ENCODE assay signal across 8 cellular contexts in the genomic region with DNA sequence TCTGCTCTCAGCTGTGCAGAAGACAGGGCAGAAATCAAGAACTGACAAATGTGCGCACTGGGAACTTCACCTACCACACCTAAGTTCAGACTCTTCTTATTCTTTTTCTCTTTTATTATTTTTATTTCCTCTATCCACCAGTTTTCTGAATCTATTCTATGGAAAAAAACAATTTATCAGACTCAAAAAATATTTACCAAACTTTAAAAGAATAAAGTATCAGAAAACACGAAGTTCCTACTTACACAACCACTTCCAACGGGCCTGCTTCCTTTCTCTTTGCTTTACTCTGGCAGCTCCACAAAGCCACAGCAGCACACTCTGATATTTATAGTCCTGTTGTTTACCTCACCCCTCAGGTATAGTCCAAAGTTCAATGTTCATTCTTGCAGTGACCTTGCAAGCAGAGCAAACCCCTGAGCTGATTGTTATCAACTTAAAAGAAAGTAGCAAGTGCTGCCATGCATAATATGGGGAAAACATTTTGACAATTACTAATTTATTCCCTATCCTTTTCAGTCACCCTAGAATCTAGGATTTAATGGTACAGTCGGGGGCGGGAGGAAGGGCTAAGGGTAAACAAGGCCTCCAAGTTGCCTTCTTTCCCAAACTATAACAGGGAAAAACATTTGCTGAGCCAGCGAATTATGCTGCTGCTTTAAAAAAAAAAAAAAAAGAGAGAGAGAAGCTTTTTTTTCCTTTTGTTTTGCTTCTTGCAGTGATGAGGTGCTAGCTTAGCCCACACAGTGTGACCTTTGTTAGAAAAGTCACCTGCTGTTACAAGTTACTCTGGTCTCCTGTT. TPM values are rescaled to one million over a fixed set of nuclear protein-coding genes. Genes with fewer than 3 reads are reported as not detected.
DNase-seq lines count a peak whose midpoint lies in the region; ATAC-seq, FAIRE-seq and TF ChIP-seq lines count a peak whose summit lies in the region.

A gene with protein sequence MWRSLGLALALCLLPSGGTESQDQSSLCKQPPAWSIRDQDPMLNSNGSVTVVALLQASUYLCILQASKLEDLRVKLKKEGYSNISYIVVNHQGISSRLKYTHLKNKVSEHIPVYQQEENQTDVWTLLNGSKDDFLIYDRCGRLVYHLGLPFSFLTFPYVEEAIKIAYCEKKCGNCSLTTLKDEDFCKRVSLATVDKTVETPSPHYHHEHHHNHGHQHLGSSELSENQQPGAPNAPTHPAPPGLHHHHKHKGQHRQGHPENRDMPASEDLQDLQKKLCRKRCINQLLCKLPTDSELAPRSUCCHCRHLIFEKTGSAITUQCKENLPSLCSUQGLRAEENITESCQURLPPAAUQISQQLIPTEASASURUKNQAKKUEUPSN (minus strand): TSS at position 302 of the 802 bp plus-strand sequence. CDS start 3,539 bp downstream, outside the sequence.

- H3K27ac Mint-ChIP-seq in progenitor cell of endocrine pancreas, result peak within 1 kb of the TSS; percentile 98

- no peak for FAIRE-seq in GM19239 (lab: Jason Lieb, UNC)

- H3K36me3 ChIP-seq in adrenal gland (replicated peaks in 1 of 2), result peaks cover 0 to 2% of the 10 kb centered on the region in 2 donors

- H3K27me3 ChIP-seq in adrenal gland, result no peaks in the 10 kb centered on the region

- H3K9me3 ChIP-seq in adrenal gland (replicated peaks in 1 of 3), result no peaks in the 10 kb centered on the region

- H3K27me3 Mint-ChIP-seq in progenitor cell of endocrine pancreas, result no peaks in the 10 kb centered on the region

- peak within 1 kb of the TSS; percentile 27 to 79 (median 52) for H3K4me3 ChIP-seq in adrenal gland

- peaks cover 35% of the 10 kb centered on the region for H3K4me1 Mint-ChIP-seq in progenitor cell of endocrine pancreas (ENCODE audit: low read depth)

- peak; percentile 94 to 96 for ATAC-seq in left cardiac atrium
- ATAC-seq in HG03469 (IDR thresholded peaks at IDR 0.05; ENCODE audit: unreplicated experiment), result no peak
- ATAC-seq in GM21423 (IDR thresholded peaks at IDR 0.05; ENCODE audit: unreplicated experiment), result no peak

- peak; percentile 73 for DNase-seq in HT-29 (ENCODE audit: low spot score)
- peak; percentile 72 to 87 (median 78) for DNase-seq in adrenal gland
- peak; percentile 59 for DNase-seq in left cardiac atrium
- DNase-seq in progenitor cell of endocrine pancreas (ENCODE audit: low spot score, unreplicated experiment), result peak; percentile 23
- DNase-seq in GM19239 (ENCODE audit: insufficient read length, low spot score), result no peak
- DNase-seq in KBM-7, result no peak

- H3K4me1 ChIP-seq in adrenal gland (replicated peaks in 1 of 2), result peaks cover 14 to 25% of the 10 kb centered on the region in 2 donors

- intact Hi-C loops in adrenal gland (cut with DNase I) (loop anchor here in 1 of 2 donors (10.0 kb wide), 1 partner anchor 73 kb away; no protein-coding TSS in a partner anchor), left cardiac atrium (cut with DNase I) (no loop called here)

- TF ChIP-seq POLR2A in adrenal gland (IDR thresholded peaks at IDR 0.05), result peak; percentile 94

- H3K36me3 Mint-ChIP-seq in progenitor cell of endocrine pancreas (ENCODE audit: insufficient read depth), result peaks cover 4% of the 10 kb centered on the region

- peak within 1 kb of the TSS; percentile 85 for H3K4me3 Mint-ChIP-seq in progenitor cell of endocrine pancreas (ENCODE audit: low read depth)

- H3K9me3 Mint-ChIP-seq in progenitor cell of endocrine pancreas (ENCODE audit: low read depth), result peaks cover 3% of the 10 kb centered on the region

- TF ChIP-seq CTCF in adrenal gland (IDR thresholded peaks at IDR 0.05) (no peak), progenitor cell of endocrine pancreas (IDR thresholded peaks at IDR 0.05; ENCODE audit: unreplicated experiment) (no peak)

- WGBS in adrenal gland, 4 donors, result 5 to 6% (median 5%) methylated on average over 6 of the region's 6 CpGs

- H3K27ac ChIP-seq in adrenal gland, result peak within 1 kb of the TSS; percentile 57 to 87 (median 75)

- in situ Hi-C loops in KBM-7 (cut with MboI; ENCODE audit: low pct_unique_long_range_greater_than_20kb, low sequenced_read_pairs), result no loop called here

RNA-seq across cellular contexts. Expression of the gene that starts here (rescaled TPM):
- 0.16 and 0.18 TPM in 2 replicates for total RNA-seq in HT-29 (2014; rRNA removed; shearing (Covaris generic))
- total RNA-seq in adrenal gland (1,000 to 10,000 TPM in 3 of 8 donors, 100 to 1,000 TPM in 5; 562 to 1,654 (median 906) TPM), left cardiac atrium (100 to 1,000 TPM; 193 to 416 TPM), progenitor cell of endocrine pancreas (85.3 and 86.3 TPM in 2 replicates)
- 100 to 1,000 TPM in 2 of 3 donors, 10 to 100 TPM in 1; 66.0 to 232 (median 127) TPM for polyA plus RNA-seq in adrenal gland

Comparison
In these comparisons a context has a peak if more than half of its experiments do, and no peak if none do; other contexts are left out.
1. RNA of the gene that starts here (total RNA-seq): 562 to 1,654 TPM in adrenal gland, 193 to 416 TPM in left cardiac atrium and 85.3 to 86.3 TPM in progenitor cell of endocrine pancreas; 0.16 to 0.18 TPM in HT-29; every median in the first group is over 10 times any median in the second.
2. Peak in DNase-seq in HT-29; RNA of the gene not detected or under 1 TPM.
3. DNase-seq: peak in adrenal gland (7 of 7), left cardiac atrium (single experiment) and progenitor cell of endocrine pancreas (single experiment); none in GM19239 (single experiment) and KBM-7 (single experiment).
4. ATAC-seq: peak in left cardiac atrium (2 of 2); none in HG03469 (single experiment) and GM21423 (single experiment).